Comparison of ENCODE assay signal across 1 cellular context in the genomic region with DNA sequence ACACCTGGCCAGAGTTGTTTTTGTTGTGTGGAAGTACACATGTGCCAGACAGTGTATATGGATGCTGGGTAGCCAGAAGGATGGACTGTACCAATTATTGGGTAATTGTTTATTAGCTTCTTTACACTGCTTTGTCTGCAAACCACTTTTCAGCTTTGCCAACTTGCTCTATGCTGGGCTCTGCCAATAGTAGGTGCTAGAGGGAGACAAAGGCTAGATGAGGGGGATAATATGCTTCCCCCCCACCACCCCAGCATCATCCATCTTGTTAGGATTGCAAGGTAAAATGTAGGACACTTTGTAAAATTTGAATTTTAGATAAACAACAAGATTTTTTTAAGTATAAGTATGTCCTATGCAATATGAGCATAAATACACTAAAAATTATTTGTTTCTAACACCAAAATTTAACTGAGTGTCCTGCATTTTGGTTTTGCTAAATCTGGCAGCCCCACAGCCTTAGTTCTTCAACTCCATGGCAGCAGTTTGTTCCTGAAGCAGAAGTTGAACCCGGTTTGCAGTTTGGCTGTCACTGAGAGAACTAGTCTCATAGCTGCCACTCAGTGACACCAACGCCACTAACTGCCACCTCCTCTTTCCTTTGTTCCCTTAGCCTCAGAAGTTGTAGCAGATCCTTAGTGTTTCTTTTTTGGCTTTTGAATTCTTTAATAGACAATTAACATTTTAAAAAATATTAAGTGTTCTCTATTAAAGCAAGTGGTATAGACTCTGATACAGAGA.
TF ChIP-seq lines count a peak whose summit lies in the region.

No MANE protein-coding gene starts in this region.

TF ChIP-seq in H1, 55 proteins besides CTCF, POLR2A, EP300 and RAD21:
- no peak for TF ChIP-seq CBX5 (IDR thresholded peaks at IDR 0.05; ENCODE audit: low read depth, low read length)
- TF ChIP-seq, protein P1, sequence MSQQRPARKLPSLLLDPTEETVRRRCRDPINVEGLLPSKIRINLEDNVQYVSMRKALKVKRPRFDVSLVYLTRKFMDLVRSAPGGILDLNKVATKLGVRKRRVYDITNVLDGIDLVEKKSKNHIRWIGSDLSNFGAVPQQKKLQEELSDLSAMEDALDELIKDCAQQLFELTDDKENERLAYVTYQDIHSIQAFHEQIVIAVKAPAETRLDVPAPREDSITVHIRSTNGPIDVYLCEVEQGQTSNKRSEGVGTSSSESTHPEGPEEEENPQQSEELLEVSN (IDR thresholded peaks at IDR 0.05), result no peak
- no peak for TF ChIP-seq RBBP5 (IDR thresholded peaks at IDR 0.05; ENCODE audit: borderline replicate concordance, low read depth, low read length)
- no peak for TF ChIP-seq RNF2 (IDR thresholded peaks at IDR 0.05; ENCODE audit: borderline replicate concordance, low read depth, low read length, missing control alignments, poor library complexity, severe bottlenecking)
- TF ChIP-seq, protein P2, sequence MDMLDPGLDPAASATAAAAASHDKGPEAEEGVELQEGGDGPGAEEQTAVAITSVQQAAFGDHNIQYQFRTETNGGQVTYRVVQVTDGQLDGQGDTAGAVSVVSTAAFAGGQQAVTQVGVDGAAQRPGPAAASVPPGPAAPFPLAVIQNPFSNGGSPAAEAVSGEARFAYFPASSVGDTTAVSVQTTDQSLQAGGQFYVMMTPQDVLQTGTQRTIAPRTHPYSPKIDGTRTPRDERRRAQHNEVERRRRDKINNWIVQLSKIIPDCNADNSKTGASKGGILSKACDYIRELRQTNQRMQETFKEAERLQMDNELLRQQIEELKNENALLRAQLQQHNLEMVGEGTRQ (IDR thresholded peaks at IDR 0.05; ENCODE audit: low read length), result no peak
- TF ChIP-seq TAF1 (IDR thresholded peaks at IDR 0.05; ENCODE audit: low read depth, low read length), result no peak
- TF ChIP-seq KDM4A (IDR thresholded peaks at IDR 0.05; ENCODE audit: low read depth, low read length, severe bottlenecking), result no peak
- no peak for TF ChIP-seq KDM5A (IDR thresholded peaks at IDR 0.05; ENCODE audit: low read length)
- TF ChIP-seq EZH2 (IDR thresholded peaks at IDR 0.05; ENCODE audit: low read depth, low read length, severe bottlenecking), result no peak
- TF ChIP-seq SIN3A (conservative IDR thresholded peaks at IDR 0.05 in 1 of 2, IDR thresholded peaks at IDR 0.05 in 1 of 2; ENCODE audit: low read depth in 1 of 2, low read length in 2 of 2), result no peak
- no peak for TF ChIP-seq ASH2L (IDR thresholded peaks at IDR 0.05; ENCODE audit: low read length)
- TF ChIP-seq, protein P3, sequence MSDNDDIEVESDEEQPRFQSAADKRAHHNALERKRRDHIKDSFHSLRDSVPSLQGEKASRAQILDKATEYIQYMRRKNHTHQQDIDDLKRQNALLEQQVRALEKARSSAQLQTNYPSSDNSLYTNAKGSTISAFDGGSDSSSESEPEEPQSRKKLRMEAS (IDR thresholded peaks at IDR 0.05), result no peak
- TF ChIP-seq CBX8 (IDR thresholded peaks at IDR 0.05; ENCODE audit: borderline replicate concordance, low read depth, low read length), result no peak
- TF ChIP-seq CTBP2 (IDR thresholded peaks at IDR 0.05; ENCODE audit: borderline replicate concordance, insufficient read depth, insufficient read length, low read length), result no peak
- TF ChIP-seq SIX5 (IDR thresholded peaks at IDR 0.05; ENCODE audit: low read depth, low read length), result no peak
- no peak for TF ChIP-seq SRF (IDR thresholded peaks at IDR 0.05; ENCODE audit: low read depth, low read length)
